ENCODE assay signal across 8 cellular contexts in genomic region chr16:70289229-70290098, GRCh38. TPM values are rescaled to one million over a fixed set of nuclear protein-coding genes. Genes with fewer than 3 reads are reported as not detected.
DNase-seq lines count a peak whose midpoint lies in the region; ATAC-seq and TF ChIP-seq lines count a peak whose summit lies in the region.

Gene AARS1 (minus strand): TSS chr16:70289506. CDS start chr16:70282763, 6,743 bp downstream.

- peak within 1 kb of the TSS; percentile 100 for H3K27ac Mint-ChIP-seq in activated T-cell treated with anti-CD3 and anti-CD28 coated beads, Interleukin-2, amount 50 U/mL, for 24 hours

- peak within 1 kb of the TSS; percentile 93 for H3K4me3 ChIP-seq in Jurkat, Clone E6-1 (ENCODE audit: low read length)
- H3K4me3 ChIP-seq in PC-9 (peak within 1 kb of the TSS; percentile 96), mucosa of stomach (ENCODE audit: low read length) (peak within 1 kb of the TSS; percentile 80)

- intact Hi-C loops in PC-9 (cut with micrococcal nuclease; ENCODE audit: unreplicated experiment), result no loop called here

- TF ChIP-seq CTCF in PC-9 (conservative IDR thresholded peaks at IDR 0.05), result no peak

- H3K27me3 ChIP-seq in PC-9 (ENCODE audit: insufficient read depth, low read depth), result no peaks in the 10 kb centered on the region
- no peaks in the 10 kb centered on the region for H3K27me3 ChIP-seq in mucosa of stomach (ENCODE audit: control insufficient read depth, insufficient read depth, low read length)

- TSS peak; percentile 59 for BruUV-seq in PC-9 (replicated peaks; lab: Mats Ljungman, UMichigan)

- H2AFZ ChIP-seq in PC-9, result peak within 1 kb of the TSS; percentile 95

- peaks cover 47% of the 10 kb centered on the region for H3K79me2 ChIP-seq in PC-9 (ENCODE audit: low read depth)

- peak; percentile 99 for DNase-seq in DMS153 (lab: John Stamatoyannopoulos, UW)
- peak; percentile 100 for DNase-seq in Jurkat, Clone E6-1 (ENCODE audit: low read depth, low spot score)
- DNase-seq in PC-9, result peak; percentile 97 to 98
- peak; percentile 93 for DNase-seq in activated T-cell treated with anti-CD3 and anti-CD28 coated beads, Interleukin-2, amount 50 U/mL, for 24 hours
- DNase-seq in erythroblast (lab: John Stamatoyannopoulos, UW), result peak; percentile 100
- DNase-seq in stimulated activated CD8-positive, alpha-beta memory T cell treated with anti-CD3 and anti-CD28 coated beads, Interleukin-7, amount 100 ng/mL, for 1 hour (ENCODE audit: low read depth in 2 of 2), result peak; percentile 80 to 81

- H3K9me3 Mint-ChIP-seq in activated T-cell treated with anti-CD3 and anti-CD28 coated beads, Interleukin-2, amount 50 U/mL, for 24 hours, result no peaks in the 10 kb centered on the region

- peak; percentile 98 for TF ChIP-seq POLR2A in erythroblast (IDR thresholded peaks at IDR 0.05; ENCODE audit: low read length)

- POLR2A ChIA-PET in PC-9 (lab: Charles Lee; ENCODE audit: unreplicated experiment), result interaction anchor here (0.5 to 1.3 kb wide), 4 partner anchors 9 to 393 kb away, joined by 3 to 8 read pairs (median 4); no protein-coding TSS in a partner anchor

- peak; percentile 95 for ATAC-seq in GM21619 (IDR thresholded peaks at IDR 0.05; ENCODE audit: unreplicated experiment)

- peaks cover 37% of the 10 kb centered on the region for H3K36me3 Mint-ChIP-seq in activated T-cell treated with anti-CD3 and anti-CD28 coated beads, Interleukin-2, amount 50 U/mL, for 24 hours (ENCODE audit: low read depth)

- H3K36me3 ChIP-seq in PC-9 (ENCODE audit: low read depth), result peaks cover 15% of the 10 kb centered on the region
- no peaks in the 10 kb centered on the region for H3K36me3 ChIP-seq in mucosa of stomach (ENCODE audit: control insufficient read depth, insufficient read depth, low read length)

- H3K9ac ChIP-seq in mucosa of stomach (ENCODE audit: low read length), result peak within 1 kb of the TSS; percentile 83

- H3K9me2 ChIP-seq in PC-9 (ENCODE audit: insufficient read depth), result no peaks in the 10 kb centered on the region

- H4K20me1 ChIP-seq in PC-9 (ENCODE audit: insufficient read depth), result peaks cover 32% of the 10 kb centered on the region

- H3K9me3 ChIP-seq in PC-9 (ENCODE audit: insufficient read depth, low read depth) (no peaks in the 10 kb centered on the region), mucosa of stomach (ENCODE audit: control insufficient read depth, low read length) (no peaks in the 10 kb centered on the region)

- peak within 1 kb of the TSS; percentile 98 for H3K4me3 Mint-ChIP-seq in activated T-cell treated with anti-CD3 and anti-CD28 coated beads, Interleukin-2, amount 50 U/mL, for 24 hours

- peaks cover 28% of the 10 kb centered on the region for H3K4me1 Mint-ChIP-seq in activated T-cell treated with anti-CD3 and anti-CD28 coated beads, Interleukin-2, amount 50 U/mL, for 24 hours (ENCODE audit: low read depth)

- CTCF ChIA-PET in PC-9 (lab: Charles Lee), result interaction anchor here (0.6 kb wide), 2 partner anchors 25 to 1977 kb away, joined by 7 to 13 read pairs; no protein-coding TSS in a partner anchor

- peaks cover 12% of the 10 kb centered on the region for H3K4me1 ChIP-seq in PC-9 (replicated peaks; ENCODE audit: insufficient read depth)
- H3K4me1 ChIP-seq in mucosa of stomach (ENCODE audit: control insufficient read depth, insufficient read depth, low read length), result peaks cover 10% of the 10 kb centered on the region

- H3K4me2 ChIP-seq in PC-9, result peak within 1 kb of the TSS; percentile 95

- peak within 1 kb of the TSS; percentile 92 for H3K27ac ChIP-seq in PC-9

- H3K27me3 Mint-ChIP-seq in activated T-cell treated with anti-CD3 and anti-CD28 coated beads, Interleukin-2, amount 50 U/mL, for 24 hours, result no peaks in the 10 kb centered on the region

- H3F3A ChIP-seq in PC-9 (ENCODE audit: insufficient read depth, low read depth), result peaks cover 27% of the 10 kb centered on the region

RNA-seq across cellular contexts. Expression of gene AARS1, which starts in this region (rescaled TPM):
- 119 TPM for polyA plus RNA-seq in Jurkat, Clone E6-1 (2012; ENCODE audit: insufficient read depth, insufficient read length)
- total RNA-seq in PC-9 (2021), result 142 and 180 TPM in 2 replicates

Comparison
In these comparisons a context has a peak if more than half of its experiments do, and no peak if none do; other contexts are left out.
1. Peak in every context shown above with its lines: DNase-seq, ATAC-seq, H3K4me3 ChIP-seq and H3K27ac ChIP-seq.